8 cellular contexts compared by ENCODE assay signal in genomic region chr5:34915139-34915855, GRCh38. TPM values are rescaled to one million over a fixed set of nuclear protein-coding genes. Genes with fewer than 3 reads are reported as not detected.
DNase-seq lines count a peak whose midpoint lies in the region; ATAC-seq, FAIRE-seq and TF ChIP-seq lines count a peak whose summit lies in the region.

BRIX1 (plus strand) TSS chr5:34915711; CDS start chr5:34915739, 28 bp downstream.
RAD1 (minus strand) TSS chr5:34915504; CDS start chr5:34914892, 612 bp downstream.

- peaks cover 35% of the 10 kb centered on the region for H3K4me1 Mint-ChIP-seq in CD4-positive, alpha-beta T cell (ENCODE audit: low read depth)

- DNase-seq in CD4-positive, alpha-beta T cell: peak; percentile 87 to 92 (median 90)
- DNase-seq in NCI-H82 (lab: John Stamatoyannopoulos, UW) (peak; percentile 97), dermis microvascular lymphatic vessel endothelial cell (ENCODE audit: low read depth in 2 of 2) (peak; percentile 93 to 98), HepG2 (ENCODE audit: low spot score) (peak; percentile 92)
- peak; percentile 90 to 91 for DNase-seq in activated CD4-positive, alpha-beta T cell treated with anti-CD3 and anti-CD28 coated beads, Interleukin-2, amount 50 U/mL, for 4 hours
- DNase-seq in stimulated activated CD4-positive, alpha-beta T cell treated with anti-CD3 and anti-CD28 coated beads, Interleukin-4, amount 100 ng/mL, for 1 hour: peak; percentile 94

- peak within 1 kb of the TSS; percentile 83 to 99 (median 95) for H3K4me3 ChIP-seq in HepG2 (replicated peaks in 1 of 3; ENCODE audit: insufficient read depth in 1 of 3, low read depth in 2 of 3, low read length in 3 of 3)

- peak within 1 kb of the TSS; percentile 97 for H3K9ac ChIP-seq in HepG2 (ENCODE audit: insufficient read depth, low read depth, low read length)

- H3K27me3 Mint-ChIP-seq in CD4-positive, alpha-beta T cell: no peaks in the 10 kb centered on the region

- H3K9me3 Mint-ChIP-seq in CD4-positive, alpha-beta T cell: no peaks in the 10 kb centered on the region

- H4K20me1 ChIP-seq in HepG2 (ENCODE audit: insufficient read depth, low read length): no peaks in the 10 kb centered on the region; the same call in 1 of the 2 replicates

- TF ChIP-seq EP300 in HepG2 (IDR thresholded peaks at IDR 0.05; ENCODE audit: low read depth in 2 of 2, low read length in 2 of 2) (no peak; a peak in 1 of 4 replicates), HepG2 (CRISPR knock-in tag; IDR thresholded peaks at IDR 0.05; ENCODE audit: borderline replicate concordance) (0 out of 2 replicates have a peak, but pooled peaks have one; percentile 15)

- intact Hi-C loops in CD4-positive, alpha-beta T cell (cut with DNase I, micrococcal nuclease): loop anchor here (1.0 to 10.0 kb wide), 7 partner anchors 14 to 1960 kb away; partner anchors contain the start of genes DNAJC21 (in 2 of the 2), NIPBL (in 2 of the 2), TTC23L (in 2 of the 2) and AMACR (in 1 of the 2)
- intact Hi-C loops in HepG2 (cut with micrococcal nuclease; ENCODE audit: unreplicated experiment): loop anchor here (2.0 to 5.0 kb wide), 3 partner anchors 14 to 906 kb away; partner anchors contain the start of genes AMACR, DNAJC21 and RAI14

- CTCF ChIA-PET in CD4-positive, alpha-beta T cell (lab: Charles Lee): interaction anchor here (0.9 to 2.8 kb wide), 6 partner anchors 8 to 1479 kb away, joined by 3 to 16 read pairs (median 4); partner anchors contain the start of genes DNAJC21 and TTC23L
- CTCF ChIA-PET in HepG2 (lab: Yijun Ruan, JAX; ENCODE audit: low intra/inter-chr PET ratio, low total read pairs): no interaction called here

- WGBS in HepG2 (ENCODE audit: low lambda C conversion rate): 0% methylated on average over 29 of the region's 67 CpGs

- peak within 1 kb of the TSS; percentile 84 for H3K4me2 ChIP-seq in HepG2 (ENCODE audit: low read depth, low read length)

- TF ChIP-seq CTCF in CD4-positive, alpha-beta T cell (IDR thresholded peaks at IDR 0.05): no peak
- peak; percentile 54 for TF ChIP-seq CTCF in HepG2 (CRISPR knock-in tag; IDR thresholded peaks at IDR 0.05)

- in situ Hi-C loops in HepG2 (cut with HindIII; ENCODE audit: extremely low pct_ligation_motif_present, low pct_unique_long_range_greater_than_20kb): no loop called here

- no peaks in the 10 kb centered on the region for H3K27me3 ChIP-seq in CD4-positive, alpha-beta T cell (ENCODE audit: control insufficient read depth, insufficient read depth, low read length)
- no peaks in the 10 kb centered on the region; a peak in 1 of 5 replicates for H3K27me3 ChIP-seq in HepG2 (ENCODE audit: control insufficient read depth in 1 of 2, insufficient read depth in 2 of 2, low read length in 2 of 2)

- no peak within 1 kb of the TSS for H3K27ac Mint-ChIP-seq in CD4-positive, alpha-beta T cell

- peak; percentile 96 for ATAC-seq in CD4-positive, alpha-beta T cell (ENCODE audit: poor library complexity)
- ATAC-seq in GM19452 (IDR thresholded peaks at IDR 0.05; ENCODE audit: unreplicated experiment) (peak; percentile 99), HG03575 (IDR thresholded peaks at IDR 0.05; ENCODE audit: extremely low read depth, insufficient number of reproducible peaks, low FRiP score, unreplicated experiment) (peak; percentile 93), HepG2 (peak; percentile 99)

- H3K4me3 Mint-ChIP-seq in CD4-positive, alpha-beta T cell: peak within 1 kb of the TSS; percentile 77

- FAIRE-seq in HepG2 (lab: Jason Lieb, UNC): peak; percentile 55

- peak; percentile 80 to 86 for TF ChIP-seq POLR2A in HepG2 (IDR thresholded peaks at IDR 0.05; ENCODE audit: insufficient read depth in 1 of 2, low read depth in 2 of 2, low read length in 2 of 2)

- H3K36me3 Mint-ChIP-seq in CD4-positive, alpha-beta T cell (ENCODE audit: low read depth): peaks cover 37% of the 10 kb centered on the region

- TF ChIP-seq RAD21 in HepG2 (CRISPR knock-in tag; IDR thresholded peaks at IDR 0.05): no peak

- no peaks in the 10 kb centered on the region for H3K9me3 ChIP-seq in CD4-positive, alpha-beta T cell (ENCODE audit: control insufficient read depth, low read length)
- H3K9me3 ChIP-seq in HepG2 (ENCODE audit: low read length): no peaks in the 10 kb centered on the region

- peaks cover 4 to 28% of the 10 kb centered on the region in 2 experiments; a peak in 4 of 5 replicates for H3K36me3 ChIP-seq in HepG2 (replicated peaks in 1 of 2; ENCODE audit: control insufficient read depth in 1 of 2, insufficient read depth in 2 of 2, low read length in 2 of 2)

- H3K27ac ChIP-seq in CD4-positive, alpha-beta T cell (ENCODE audit: low read depth, low read length): peak within 1 kb of the TSS; percentile 84
- peak within 1 kb of the TSS; percentile 89 for H3K27ac ChIP-seq in HepG2 (ENCODE audit: extremely low read length, insufficient read depth, low read length)

- BruUV-seq in HepG2 (replicated peaks; lab: Mats Ljungman, UMichigan): no TSS peak

- POLR2A ChIA-PET in CD4-positive, alpha-beta T cell (lab: Charles Lee): interaction anchor here (0.9 to 4.2 kb wide), 17 partner anchors 9 to 1960 kb away, joined by 3 to 217 read pairs (median 4); partner anchors contain the start of genes AMACR, DNAJC21, NADK2 and SKP2
- POLR2A ChIA-PET in HepG2 (lab: Yijun Ruan, JAX): interaction anchor here (0.7 to 5.4 kb wide), 15 partner anchors 9 to 449 kb away, joined by 3 to 92 read pairs (median 4); partner anchors contain the start of genes DNAJC21, RAI14 and TTC23L

- peaks cover 68% of the 10 kb centered on the region for H3K79me2 ChIP-seq in HepG2 (ENCODE audit: insufficient read depth, low read length)

- H2AFZ ChIP-seq in HepG2 (ENCODE audit: low read length): peak within 1 kb of the TSS; percentile 71

- peaks cover 39% of the 10 kb centered on the region for H3K4me1 ChIP-seq in HepG2 (ENCODE audit: insufficient read depth, low read length)

TF ChIP-seq in HepG2, 621 proteins besides CTCF, POLR2A, EP300 and RAD21 (continues in another document):
- TF ChIP-seq HNRNPH1 (optimal IDR thresholded peaks at IDR 0.05; ENCODE audit: low read depth, low read length) (no peak), SRF (IDR thresholded peaks at IDR 0.05; ENCODE audit: low read depth, low read length) (no peak; the same call in 1 of the 2 replicates), PAWR (CRISPR knock-in tag; IDR thresholded peaks at IDR 0.05; ENCODE audit: borderline replicate concordance) (peak; percentile 84; the same call in 1 of the 2 replicates)

RNA-seq across cellular contexts. Expression of gene BRIX1, which starts in this region (rescaled TPM):
- total RNA-seq in CD4-positive, alpha-beta T cell: 10 to 100 TPM; 29.7 to 30.2 TPM
- 14.3 and 20.0 TPM in 2 replicates for total RNA-seq in dermis microvascular lymphatic vessel endothelial cell
- total RNA-seq in HepG2 (2016; rRNA removed; fragmentation: Illumina TruSeq; extraction: Trizol): 78.4 and 114 TPM in 2 replicates
- total RNA-seq in HepG2 (2016; cell fraction: cytosol; rRNA removed; fragmentation: Illumina TruSeq; extraction: Trizol; ENCODE audit: low read depth): 37.2 and 44.7 TPM in 2 replicates
- total RNA-seq in HepG2 (2016; cell fraction: insoluble cytoplasmic fraction; rRNA removed; fragmentation: Illumina TruSeq; extraction: Trizol): 77.5 and 119 TPM in 2 replicates
- 39.2 and 47.0 TPM in 2 replicates for total RNA-seq in HepG2 (2016; cell fraction: membrane; rRNA removed; fragmentation: Illumina TruSeq; extraction: Trizol)
- 40.6 and 42.7 TPM in 2 replicates for total RNA-seq in HepG2 (2016; cell fraction: nucleus; rRNA removed; fragmentation: Illumina TruSeq; extraction: Trizol)
- 16.4 and 23.6 TPM in 2 replicates for polyA plus RNA-seq in HepG2 (2011; rRNA removed)
- polyA plus RNA-seq in HepG2 (2011; cell fraction: cytosol; rRNA removed): 8.1 and 14.1 TPM in 2 replicates
- polyA plus RNA-seq in HepG2 (2011; cell fraction: nucleus; rRNA removed): 5.4 and 10.2 TPM in 2 replicates
- polyA plus RNA-seq in HepG2 (2012): 18.8 and 26.8 TPM in 2 replicates
- polyA plus RNA-seq in HepG2 (2016; cell fraction: cytosol; fragmentation: Illumina TruSeq; extraction: Trizol; ENCODE audit: low read depth): 5.7 and 6.5 TPM in 2 replicates
- polyA plus RNA-seq in HepG2 (2016; cell fraction: insoluble cytoplasmic fraction; fragmentation: Illumina TruSeq; extraction: Trizol; ENCODE audit: low read depth): 114 and 121 TPM in 2 replicates
- 7.8 and 9.8 TPM in 2 replicates for polyA plus RNA-seq in HepG2 (2016; cell fraction: membrane; fragmentation: Illumina TruSeq; extraction: Trizol; ENCODE audit: low read depth)
- polyA plus RNA-seq in HepG2 (2016; cell fraction: nucleus; fragmentation: Illumina TruSeq; extraction: Trizol; ENCODE audit: insufficient read depth, low read depth): 73.3 and 78.2 TPM in 2 replicates
- polyA minus RNA-seq in HepG2 (2011; rRNA and poly(A)+ RNA removed; ENCODE audit: low replicate concordance): 2.7 and 18.5 TPM in 2 replicates
- polyA minus RNA-seq in HepG2 (2011; cell fraction: cytosol; rRNA and poly(A)+ RNA removed): 17.8 TPM in 2 replicates
- polyA minus RNA-seq in HepG2 (2011; cell fraction: nucleus; rRNA and poly(A)+ RNA removed): 23.3 and 25.5 TPM in 2 replicates

RNA-seq across cellular contexts. Expression of gene RAD1, which starts in this region (rescaled TPM):
- total RNA-seq in CD4-positive, alpha-beta T cell: 10 to 100 TPM; 26.7 to 29.2 TPM
- 18.3 and 28.1 TPM in 2 replicates for total RNA-seq in dermis microvascular lymphatic vessel endothelial cell
- total RNA-seq in HepG2 (2016; rRNA removed; fragmentation: Illumina TruSeq; extraction: Trizol): 39.1 and 51.0 TPM in 2 replicates
- 7.8 and 8.9 TPM in 2 replicates for total RNA-seq in HepG2 (2016; cell fraction: cytosol; rRNA removed; fragmentation: Illumina TruSeq; extraction: Trizol; ENCODE audit: low read depth)
- total RNA-seq in HepG2 (2016; cell fraction: insoluble cytoplasmic fraction; rRNA removed; fragmentation: Illumina TruSeq; extraction: Trizol): 38.6 and 49.9 TPM in 2 replicates
- 18.7 and 20.4 TPM in 2 replicates for total RNA-seq in HepG2 (2016; cell fraction: membrane; rRNA removed; fragmentation: Illumina TruSeq; extraction: Trizol)
- 31.8 and 32.5 TPM in 2 replicates for total RNA-seq in HepG2 (2016; cell fraction: nucleus; rRNA removed; fragmentation: Illumina TruSeq; extraction: Trizol)
- 12.7 and 14.7 TPM in 2 replicates for polyA plus RNA-seq in HepG2 (2011; rRNA removed)
- polyA plus RNA-seq in HepG2 (2011; cell fraction: cytosol; rRNA removed): 8.2 and 9.1 TPM in 2 replicates
- 5.8 and 9.0 TPM in 2 replicates for polyA plus RNA-seq in HepG2 (2011; cell fraction: nucleus; rRNA removed)
- 16.0 and 16.1 TPM in 2 replicates for polyA plus RNA-seq in HepG2 (2012)
- 4.6 and 7.2 TPM in 2 replicates for polyA plus RNA-seq in HepG2 (2016; cell fraction: cytosol; fragmentation: Illumina TruSeq; extraction: Trizol; ENCODE audit: low read depth)
- 45.0 and 45.2 TPM in 2 replicates for polyA plus RNA-seq in HepG2 (2016; cell fraction: insoluble cytoplasmic fraction; fragmentation: Illumina TruSeq; extraction: Trizol; ENCODE audit: low read depth)
- polyA plus RNA-seq in HepG2 (2016; cell fraction: membrane; fragmentation: Illumina TruSeq; extraction: Trizol; ENCODE audit: low read depth): 11.8 and 12.5 TPM in 2 replicates
- 25.0 and 26.1 TPM in 2 replicates for polyA plus RNA-seq in HepG2 (2016; cell fraction: nucleus; fragmentation: Illumina TruSeq; extraction: Trizol; ENCODE audit: insufficient read depth, low read depth)
- 26.5 and 78.8 TPM in 2 replicates for polyA minus RNA-seq in HepG2 (2011; rRNA and poly(A)+ RNA removed; ENCODE audit: low replicate concordance)
- polyA minus RNA-seq in HepG2 (2011; cell fraction: cytosol; rRNA and poly(A)+ RNA removed): 10.0 and 10.5 TPM in 2 replicates
- polyA minus RNA-seq in HepG2 (2011; cell fraction: nucleus; rRNA and poly(A)+ RNA removed): 39.3 and 40.9 TPM in 2 replicates

Comparison
In these comparisons a context has a peak if more than half of its experiments do, and no peak if none do; other contexts are left out.
1. Peak in every context shown above with its lines: DNase-seq, ATAC-seq, H3K4me3 ChIP-seq and H3K27ac ChIP-seq.